ENCODE assay signal across 15 cellular contexts in genomic region chr2:176471949-176472348, GRCh38.
"Had no signal": no experiment of that assay in that cellular context is flagged by ENCODE, and none has a peak within 500 bp of the region (broad histone marks: within the 10 kb centered on the region; RNA-seq: fewer than 3 reads in every experiment).

No MANE protein-coding gene starts in this region.

- H3K4me3 ChIP-seq: ascending aorta, lower lobe of right lung, skin epidermis, thyroid gland had no signal

- ATAC-seq: activated CD8-positive, alpha-beta T cell treated with anti-CD3 and anti-CD28 coated beads, Interleukin-2, amount 10 ng/mL, durations not matched to agents 7 days and 5 days; activated naive CD8-positive, alpha-beta T cell treated with anti-CD3 and anti-CD28 coated beads, Interleukin-2, amount 50 U/mL, for 24 hours; foreskin keratinocyte; left cardiac atrium; lower lobe of right lung had no signal

- DNase-seq: activated CD4-positive, alpha-beta T cell treated with anti-CD3 and anti-CD28 coated beads for 4 hours; activated CD8-positive, alpha-beta memory T cell treated with anti-CD3 and anti-CD28 coated beads, Interleukin-2, amount 50 U/mL, for 48 hours; activated CD8-positive, alpha-beta T cell treated with anti-CD3 and anti-CD28 coated beads, Interleukin-2, amount 10 ng/mL, durations not matched to agents 7 days and 5 days; activated naive CD8-positive, alpha-beta T cell treated with anti-CD3 and anti-CD28 coated beads, Interleukin-2, amount 50 U/mL, for 24 hours; foreskin keratinocyte; head of caudate nucleus; left cardiac atrium; lower lobe of right lung; posterior cingulate gyrus; thyroid gland; uterus had no signal

- H3K4me3 Mint-ChIP-seq: activated CD8-positive, alpha-beta T cell treated with anti-CD3 and anti-CD28 coated beads, Interleukin-2, amount 10 ng/mL, durations not matched to agents 7 days and 5 days; activated naive CD8-positive, alpha-beta T cell treated with anti-CD3 and anti-CD28 coated beads, Interleukin-2, amount 50 U/mL, for 24 hours; mesothelial cell of epicardium had no signal

- H3K36me3 ChIP-seq: ascending aorta, lower lobe of right lung, neutrophil, thyroid gland, uterus had no signal

- H3K27me3 ChIP-seq: ascending aorta, foreskin keratinocyte, uterus had no signal

- H3K9me3 Mint-ChIP-seq: mesothelial cell of epicardium had no signal

- H3K27ac ChIP-seq: ascending aorta, lower lobe of right lung, neutrophil, thyroid gland had no signal

- H3K9me3 ChIP-seq: ascending aorta, lower lobe of right lung, neutrophil, thyroid gland, uterus had no signal

- H3K36me3 Mint-ChIP-seq: mesothelial cell of epicardium had no signal

- H3K27ac Mint-ChIP-seq: activated CD8-positive, alpha-beta T cell treated with anti-CD3 and anti-CD28 coated beads, Interleukin-2, amount 10 ng/mL, durations not matched to agents 7 days and 5 days; activated naive CD8-positive, alpha-beta T cell treated with anti-CD3 and anti-CD28 coated beads, Interleukin-2, amount 50 U/mL, for 24 hours; mesothelial cell of epicardium had no signal

- H3K4me1 ChIP-seq: ascending aorta, thyroid gland, uterus had no signal
